In the genomic region with DNA sequence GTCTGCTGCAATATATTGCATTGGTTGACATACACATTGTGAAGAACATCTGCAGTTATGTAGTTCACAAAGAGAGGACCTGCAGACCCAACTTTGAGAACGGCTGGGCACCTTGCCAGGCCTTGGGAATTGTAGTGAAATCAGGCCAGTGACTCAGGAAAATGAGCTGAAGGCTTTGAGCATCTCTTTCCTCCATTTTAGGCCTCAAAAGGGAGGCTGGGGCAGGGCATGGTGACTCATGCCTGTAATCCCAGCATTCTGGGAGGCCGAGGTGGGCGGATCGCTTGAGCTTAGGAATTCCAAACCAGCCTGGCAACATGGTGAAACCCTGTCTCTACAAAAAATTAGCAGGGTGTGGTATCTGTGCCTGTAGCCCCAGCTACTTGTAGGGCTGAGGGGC, we compare ENCODE assay signal across 8 cellular contexts. TPM values are rescaled to one million over a fixed set of nuclear protein-coding genes. Genes with fewer than 3 reads are reported as not detected.
DNase-seq lines count a peak whose midpoint lies in the region; ATAC-seq and TF ChIP-seq lines count a peak whose summit lies in the region.

No MANE protein-coding gene starts in this region.

- H3K4me1 ChIP-seq in DND-41 (ENCODE audit: insufficient read depth, low read length) (peaks cover 28% of the 10 kb centered on the region), Loucy (ENCODE audit: insufficient read depth, low read length, poor library complexity, severe bottlenecking) (peaks cover 24% of the 10 kb centered on the region), body of pancreas (peaks cover 32% of the 10 kb centered on the region)

- H3K79me2 ChIP-seq in DND-41 (ENCODE audit: insufficient read depth, low read length) (peaks cover 45% of the 10 kb centered on the region), Loucy (ENCODE audit: insufficient read depth, low read length) (peaks cover 49% of the 10 kb centered on the region)

- DNase-seq in DND-41 (no peak), body of pancreas (peak in 3 of 4 donors; percentile 24 to 45 (median 39)), left lobe of liver (ENCODE audit: low spot score) (peak; percentile 48), germinal center (ENCODE audit: low spot score) (no peak), SIG-M5 treated with dmso at 0.1 percent for 504 hours (lab: John Stamatoyannopoulos, UW; ENCODE audit: unreplicated experiment) (no peak), HuH-7 (ENCODE audit: low spot score) (no peak), epidermal melanocyte (ENCODE audit: insufficient read length, low spot score) (no peak)

- H3K9ac ChIP-seq in DND-41 (ENCODE audit: low read depth, low read length), result peak overlapping the region; percentile 95
- peak overlapping the region; percentile 86 for H3K9ac ChIP-seq in Loucy (ENCODE audit: low read depth, low read length, poor library complexity, severe bottlenecking)

- no peaks in the 10 kb centered on the region for H3K27me3 ChIP-seq in DND-41 (ENCODE audit: insufficient read depth, low read length, poor library complexity)
- H3K27me3 ChIP-seq in Loucy (ENCODE audit: insufficient read depth, low read length, poor library complexity, severe bottlenecking), result no peaks in the 10 kb centered on the region
- no peaks in the 10 kb centered on the region for H3K27me3 ChIP-seq in body of pancreas

- TF ChIP-seq POLR2A in body of pancreas (IDR thresholded peaks at IDR 0.05), result no peak

- TF ChIP-seq CTCF in DND-41 (IDR thresholded peaks at IDR 0.05; ENCODE audit: borderline replicate concordance, extremely low read depth, low read length, poor library complexity, severe bottlenecking) (no peak), Loucy (conservative IDR thresholded peaks at IDR 0.05; ENCODE audit: low read length) (no peak), body of pancreas (IDR thresholded peaks at IDR 0.05) (no peak)

- H3K27ac ChIP-seq in DND-41 (ENCODE audit: low read length) (0 out of 2 replicates have a peak overlapping the region, but pooled peaks have one; percentile 18), body of pancreas (no peak overlapping the region)

- no peaks in the 10 kb centered on the region for H3F3A ChIP-seq in Loucy (ENCODE audit: low read depth)

- 77 to 85% methylated on average over 4 of the region's 4 CpGs for WGBS in body of pancreas, 2 donors

- ATAC-seq in DND-41 (ENCODE audit: insufficient read depth, low read depth) (no peak), body of pancreas (no peak), left lobe of liver (no peak)

- no peaks in the 10 kb centered on the region for H3K9me3 ChIP-seq in DND-41 (ENCODE audit: insufficient read depth, low read length, severe bottlenecking)
- no peaks in the 10 kb centered on the region for H3K9me3 ChIP-seq in Loucy (ENCODE audit: insufficient read depth, low read depth, low read length)
- no peaks in the 10 kb centered on the region for H3K9me3 ChIP-seq in body of pancreas

- H3K4me2 ChIP-seq in DND-41 (ENCODE audit: insufficient read depth, low read length), result peak overlapping the region; percentile 76
- H3K4me2 ChIP-seq in Loucy (ENCODE audit: low read depth, low read length, poor library complexity, severe bottlenecking), result peak overlapping the region; percentile 62

- intact Hi-C loops in body of pancreas (cut with DNase I), result no loop called here

- H4K20me1 ChIP-seq in DND-41 (ENCODE audit: insufficient read depth, low read length) (peaks cover 3% of the 10 kb centered on the region; the same call in 1 of the 2 replicates), Loucy (ENCODE audit: insufficient read depth, low read length, poor library complexity, severe bottlenecking) (no peaks in the 10 kb centered on the region)

- no peak overlapping the region for H2AFZ ChIP-seq in DND-41 (ENCODE audit: low read depth, low read length)
- no peak overlapping the region for H2AFZ ChIP-seq in Loucy (ENCODE audit: low read length)

- H3K9me2 ChIP-seq in Loucy (replicated peaks; ENCODE audit: low read depth, low read length), result no peaks in the 10 kb centered on the region

- peaks cover 14% of the 10 kb centered on the region for H3K36me3 ChIP-seq in DND-41 (ENCODE audit: insufficient read depth, low read length)
- no peaks in the 10 kb centered on the region for H3K36me3 ChIP-seq in Loucy (ENCODE audit: insufficient read depth, low read length)
- H3K36me3 ChIP-seq in body of pancreas (replicated peaks in 1 of 2; ENCODE audit: insufficient read depth in 1 of 2, low read depth in 2 of 2), result no peaks in the 10 kb centered on the region

- H3K4me3 ChIP-seq in DND-41 (ENCODE audit: low read depth in 1 of 2, low read length in 2 of 2) (peak overlapping the region; percentile 93 to 100; a peak in 3 of 4 replicates), Loucy (ENCODE audit: low read length, poor library complexity, severe bottlenecking) (peak overlapping the region; percentile 80), body of pancreas (no peak overlapping the region)

RNA-seq across cellular contexts. Expression of a gene that starts 1.4 kb away (rescaled TPM):
- 1 to 10 TPM; 2.9 to 6.3 TPM for total RNA-seq in body of pancreas
- 1.8 TPM for total RNA-seq in left lobe of liver

Comparison
In these comparisons a context has a peak if more than half of its experiments do, and no peak if none do; other contexts are left out.
1. DNase-seq: peak in body of pancreas (3 of 4) and left lobe of liver (single experiment); none in DND-41 (single experiment), germinal center (single experiment), SIG-M5 treated with dmso at 0.1 percent for 504 hours (single experiment), HuH-7 (single experiment) and epidermal melanocyte (single experiment).
2. H3K4me3 ChIP-seq: peak in DND-41 (2 of 2) and Loucy (single experiment); none in body of pancreas (0 of 2).